ENCODE assay signal across 16 cellular contexts in genomic region chr22:31122196-31122531, GRCh38. TPM values are rescaled to one million over a fixed set of nuclear protein-coding genes. Genes with fewer than 3 reads are reported as not detected.
DNase-seq lines count a peak whose midpoint lies in the region; ATAC-seq, FAIRE-seq and TF ChIP-seq lines count a peak whose summit lies in the region.
"Had no signal": no experiment of that assay in that cellular context is flagged by ENCODE, and none has a peak within 500 bp of the region (broad histone marks: within the 10 kb centered on the region; RNA-seq: fewer than 3 reads in every experiment).

No MANE protein-coding gene starts in this region.

- peaks cover 0 to 18% (median 7%) of the 10 kb centered on the region in 4 experiments; a peak in 6 of 7 replicates for H3K4me1 ChIP-seq in H1 (replicated peaks in 1 of 4; ENCODE audit: control insufficient read depth in 3 of 4, insufficient read depth in 4 of 4, low read length in 3 of 4)
- H3K4me1 ChIP-seq in mucosa of descending colon (ENCODE audit: low read depth): peaks cover 10% of the 10 kb centered on the region
- H3K4me1 ChIP-seq in stomach: peaks cover 8 to 23% (median 19%) of the 10 kb centered on the region in 4 donors

- H3K9ac ChIP-seq in H1 (replicated peaks in 1 of 4; ENCODE audit: extremely low read depth in 1 of 4, low read depth in 3 of 4, low read length in 3 of 4): no peak overlapping the region

- H3K4me3 ChIP-seq in H1 (ENCODE audit: extremely low read depth in 1 of 4, insufficient read depth in 2 of 4, low read depth in 3 of 4, low read length in 4 of 4) (no peak overlapping the region), mucosa of descending colon (no peak overlapping the region), stomach (peak overlapping the region in 2 of 4 donors; percentile 44 to 50)
- H3K4me3 ChIP-seq: MG63 had no signal

- H3K23ac ChIP-seq in H1 (ENCODE audit: insufficient read length): no peak overlapping the region

- CTCF ChIA-PET in H1 (lab: Charles Lee; ENCODE audit: partially characterized antibody): interaction anchor here (0.7 to 2.0 kb wide), 8 partner anchors 9 to 33 kb away, joined by 3 to 10 read pairs (median 3); partner anchors contain the start of gene SELENOM

- WGBS in H1 (ENCODE audit: extremely low coverage in 1 of 2, insufficient coverage in 1 of 2, insufficient read length in 1 of 2, insufficient replicate concordance in 2 of 2, low coverage in 1 of 2, low lambda C conversion rate in 2 of 2, missing lambda C conversion rate in 1 of 2), 2 experiments: 81% methylated on average over 2 of the region's 2 CpGs; no CpG with 5 or more reads in 1 of the 2 experiments
- WGBS in stomach, 5 donors: 49 to 75% (median 54%) methylated on average over 2 of the region's 2 CpGs

- H4K20me1 ChIP-seq in H1 (replicated peaks in 1 of 2; ENCODE audit: control insufficient read depth in 1 of 2, insufficient read depth in 2 of 2, low read length in 2 of 2): no peaks in the 10 kb centered on the region

- no peaks in the 10 kb centered on the region for H3K79me2 ChIP-seq in H1 (ENCODE audit: control insufficient read depth in 1 of 2, insufficient read depth in 2 of 2, low read length in 2 of 2)

- H4K5ac ChIP-seq in H1 (ENCODE audit: insufficient read length, low read depth, low read length): no peak overlapping the region

- H3K27ac ChIP-seq in H1 (ENCODE audit: low read depth, low read length) (no peak overlapping the region), stomach (peak overlapping the region; percentile 44 to 81 (median 74))
- H3K27ac ChIP-seq: HL-60 had no signal

- no peak overlapping the region for H3K14ac ChIP-seq in H1 (ENCODE audit: insufficient read length)

- no peaks in the 10 kb centered on the region for H3K79me1 ChIP-seq in H1 (ENCODE audit: low read depth, low read length)

- no peak overlapping the region for H2AFZ ChIP-seq in H1 (ENCODE audit: low read length)

- H3K4me3 Mint-ChIP-seq in T-helper 17 cell: peak overlapping the region; percentile 49
- H3K4me3 Mint-ChIP-seq: activated naive CD8-positive, alpha-beta T cell; CD4-positive, alpha-beta memory T cell had no signal

- H2BK20ac ChIP-seq in H1 (ENCODE audit: low read length): no peak overlapping the region

- H3K9me3 Mint-ChIP-seq in activated naive CD4-positive, alpha-beta T cell treated with anti-CD3 and anti-CD28 coated beads, Interleukin-2, amount 50 U/mL, for 72 hours: no peaks in the 10 kb centered on the region
- H3K9me3 Mint-ChIP-seq: CD4-positive, alpha-beta memory T cell had no signal

- peaks cover under 1% of the 10 kb centered on the region for H3K4me1 Mint-ChIP-seq in T-helper 17 cell
- H3K4me1 Mint-ChIP-seq: CD4-positive, alpha-beta memory T cell had no signal

- no peak overlapping the region for H3K56ac ChIP-seq in H1 (replicated peaks; ENCODE audit: insufficient read length, low read depth, low read length)

- H3K4me2 ChIP-seq in H1 (ENCODE audit: insufficient read depth in 1 of 2, low read depth in 2 of 2, low read length in 2 of 2): peak overlapping the region in 1 of 2 experiments; percentile 51; a peak in 1 of 4 replicates

- H2BK5ac ChIP-seq in H1 (ENCODE audit: low read depth, low read length): no peak overlapping the region

- H2AK5ac ChIP-seq in H1 (ENCODE audit: low read depth, low read length): 0 out of 2 replicates have a peak overlapping the region, but pooled peaks have one; percentile 75

- H3K9me3 ChIP-seq in T-helper 17 cell (ENCODE audit: control insufficient read depth, low read length, poor library complexity, severe bottlenecking): no peaks in the 10 kb centered on the region
- no peaks in the 10 kb centered on the region for H3K9me3 ChIP-seq in H1 (ENCODE audit: insufficient read depth in 2 of 2, low read depth in 1 of 2, low read length in 1 of 2)
- H3K9me3 ChIP-seq in mucosa of descending colon: no peaks in the 10 kb centered on the region
- no peaks in the 10 kb centered on the region for H3K9me3 ChIP-seq in stomach
- H3K9me3 ChIP-seq: MG63 had no signal

- DNase-seq in T-helper 17 cell (no peak), H1 (ENCODE audit: low read depth in 1 of 2, low spot score in 2 of 2) (no peak), mucosa of descending colon (no peak), stomach (no peak), NCI-H2227 treated with DMSO at 0.1 percent for 48 hours (lab: John Stamatoyannopoulos, UW) (no peak), COLO829 (ENCODE audit: low spot score) (no peak)
- no peak for DNase-seq in activated naive CD4-positive, alpha-beta T cell treated with anti-CD3 and anti-CD28 coated beads, Interleukin-2, amount 50 U/mL, for 72 hours (ENCODE audit: low spot score in 2 of 2)
- DNase-seq: activated CD8-positive, alpha-beta memory T cell treated with anti-CD3 and anti-CD28 coated beads, Interleukin-2, amount 50 U/mL, for 4 hours; CD4-positive, alpha-beta memory T cell; GDM1; MG63; stimulated activated naive CD4-positive, alpha-beta T cell had no signal

- TF ChIP-seq EP300 in H1 (IDR thresholded peaks at IDR 0.05; ENCODE audit: borderline replicate concordance in 1 of 2, low read depth in 2 of 2, low read length in 2 of 2): no peak
- no peak for TF ChIP-seq EP300 in stomach (IDR thresholded peaks at IDR 0.05)

- no peak for FAIRE-seq in H1 (lab: Jason Lieb, UNC)

- no peak overlapping the region for H4K91ac ChIP-seq in H1 (replicated peaks; ENCODE audit: insufficient read length, low read length)

- peak overlapping the region; percentile 62 for H3K27ac Mint-ChIP-seq in T-helper 17 cell
- peak overlapping the region in 1 of 2 donors; percentile 6 for H3K27ac Mint-ChIP-seq in activated naive CD4-positive, alpha-beta T cell treated with anti-CD3 and anti-CD28 coated beads, Interleukin-2, amount 50 U/mL, for 72 hours
- H3K27ac Mint-ChIP-seq: activated naive CD8-positive, alpha-beta T cell had no signal

- no peak for ATAC-seq in T-helper 17 cell
- ATAC-seq in mucosa of descending colon: peak; percentile 60
- no peak for ATAC-seq in activated naive CD4-positive, alpha-beta T cell treated with anti-CD3 and anti-CD28 coated beads, Interleukin-2, amount 50 U/mL, for 72 hours

- TF ChIP-seq CTCF in H1 (IDR thresholded peaks at IDR 0.05; ENCODE audit: control extremely low read depth in 1 of 3, insufficient read depth in 1 of 3, low read depth in 1 of 3, low read length in 3 of 3) (no peak), mucosa of descending colon (IDR thresholded peaks at IDR 0.05) (no peak), stomach (IDR thresholded peaks at IDR 0.05) (no peak)

- H3K27me3 ChIP-seq in H1 (replicated peaks in 1 of 4; ENCODE audit: control insufficient read depth in 3 of 4, extremely low read depth in 1 of 4, insufficient read depth in 3 of 4, low read length in 3 of 4): no peaks in the 10 kb centered on the region; a peak in 1 of 7 replicates
- no peaks in the 10 kb centered on the region for H3K27me3 ChIP-seq in stomach
- H3K27me3 ChIP-seq: MG63 had no signal

- H3K36me3 ChIP-seq in H1 (ENCODE audit: control insufficient read depth in 2 of 4, insufficient read depth in 4 of 4, low read length in 3 of 4) (no peaks in the 10 kb centered on the region), mucosa of descending colon (ENCODE audit: low read depth) (no peaks in the 10 kb centered on the region), stomach (no peaks in the 10 kb centered on the region)
- H3K36me3 ChIP-seq: MG63 had no signal

- no peaks in the 10 kb centered on the region for H3K36me3 Mint-ChIP-seq in T-helper 17 cell (ENCODE audit: low read depth)
- H3K36me3 Mint-ChIP-seq in activated naive CD4-positive, alpha-beta T cell treated with anti-CD3 and anti-CD28 coated beads, Interleukin-2, amount 50 U/mL, for 72 hours: no peaks in the 10 kb centered on the region
- H3K36me3 Mint-ChIP-seq: activated naive CD8-positive, alpha-beta T cell; CD4-positive, alpha-beta memory T cell had no signal

- POLR2A ChIA-PET in H1 (lab: Charles Lee; ENCODE audit: partially characterized antibody): interaction anchor here (0.8 to 1.8 kb wide), 3 partner anchors 13 to 37 kb away, joined by 5 to 9 read pairs (median 5); no protein-coding TSS in a partner anchor

- H3K23me2 ChIP-seq in H1 (ENCODE audit: low read depth, low read length): no peaks in the 10 kb centered on the region; the same call in 1 of the 2 replicates

- no peaks in the 10 kb centered on the region for H3K27me3 Mint-ChIP-seq in T-helper 17 cell
- H3K27me3 Mint-ChIP-seq: activated naive CD8-positive, alpha-beta T cell; CD4-positive, alpha-beta memory T cell had no signal

- intact Hi-C loops in mucosa of descending colon (cut with DNase I, micrococcal nuclease) (no loop called here), stomach (cut with DNase I; ENCODE audit: low total_unique reads) (no loop called here)

- H2BK15ac ChIP-seq in H1 (ENCODE audit: low read length): 0 out of 2 replicates have a peak overlapping the region, but pooled peaks have one; percentile 98

- H3K4ac ChIP-seq in H1 (replicated peaks; ENCODE audit: insufficient read length, low read depth, low read length): no peak overlapping the region

- no peak for TF ChIP-seq RAD21 in H1 (IDR thresholded peaks at IDR 0.05 in 1 of 2, conservative IDR thresholded peaks at IDR 0.05 in 1 of 2; ENCODE audit: low read depth in 2 of 2, low read length in 2 of 2)

- no peak overlapping the region for H2BK120ac ChIP-seq in H1 (replicated peaks; ENCODE audit: low read depth, low read length)

- H4K8ac ChIP-seq in H1 (ENCODE audit: extremely low read depth, insufficient read depth, low read length): no peak overlapping the region

- TF ChIP-seq POLR2A in H1 (IDR thresholded peaks at IDR 0.05; ENCODE audit: control extremely low read depth in 1 of 2, low read depth in 2 of 2, low read length in 2 of 2) (no peak), stomach (IDR thresholded peaks at IDR 0.05) (no peak)

- no peak overlapping the region for H3K18ac ChIP-seq in H1 (ENCODE audit: extremely low read depth, low read length)

- H2BK12ac ChIP-seq in H1 (ENCODE audit: low read depth, low read length): 0 out of 2 replicates have a peak overlapping the region, but pooled peaks have one; percentile 76

RNA-seq across cellular contexts. Expression of gene INPP5J, which starts 0.6 kb away (rescaled TPM):
- total RNA-seq in T-helper 17 cell (under 1 TPM in 1 of 2 donors, not detected in 1; 0.25 TPM), mucosa of descending colon (10 to 100 TPM; 21.3 to 44.0 (median 24.1) TPM), stomach (10 to 100 TPM in 2 of 5 donors, 1 to 10 TPM in 3; 1.8 to 34.4 (median 9.6) TPM)
- total RNA-seq in H1 (2021; fragmentation: NEBNext Ultra II Directional; extraction: Animal tissue kit (Norgen Biotek cat#: 25700)): 6.0 and 6.4 TPM in 2 replicates
- polyA plus RNA-seq in H1 (2011; rRNA removed) (5.4 and 9.1 TPM in 2 replicates), stomach (1 to 10 TPM; 5.5 to 9.5 (median 7.5) TPM)
- polyA plus RNA-seq in H1 (2011; cell fraction: cytosol; rRNA removed): 5.6 TPM
- 14.0 TPM for polyA plus RNA-seq in H1 (2011; cell fraction: nucleus; rRNA removed)
- 3.6 to 6.3 TPM (median 5.3 TPM) in 4 replicates for polyA plus RNA-seq in H1 (2012, experiment 1 of 2)
- 5.1 TPM for polyA plus RNA-seq in H1 (2012, experiment 2 of 2)
- 3.9 TPM for polyA plus RNA-seq in H1 (2013, experiment 1 of 2)
- polyA plus RNA-seq in H1 (2013, experiment 2 of 2): 4.0 TPM
- 2.5 and 2.9 TPM in 2 replicates for polyA minus RNA-seq in H1 (2011; rRNA and poly(A)+ RNA removed)
- polyA minus RNA-seq in H1 (2011; cell fraction: cytosol; rRNA and poly(A)+ RNA removed): 3.7 TPM
- 6.2 TPM for polyA minus RNA-seq in H1 (2011; cell fraction: nucleus; rRNA and poly(A)+ RNA removed)
- under 1 TPM; 0.32 to 0.43 TPM for total RNA-seq in activated naive CD4-positive, alpha-beta T cell treated with anti-CD3 and anti-CD28 coated beads, Interleukin-2, amount 50 U/mL, for 72 hours
- polyA plus RNA-seq: CD4-positive, alpha-beta memory T cell had no signal

RNA-seq across cellular contexts. Expression of gene SELENOM, which starts 14.8 kb away (rescaled TPM):
- total RNA-seq in T-helper 17 cell (10 to 100 TPM; 33.2 to 54.8 TPM), mucosa of descending colon (100 to 1,000 TPM in 1 of 3 donors, 10 to 100 TPM in 2; 22.3 to 286 (median 83.4) TPM), stomach (1,000 to 10,000 TPM in 1 of 5 donors, 100 to 1,000 TPM in 3, 10 to 100 TPM in 1; 59.8 to 1,443 (median 573) TPM)
- total RNA-seq in H1 (2021; fragmentation: NEBNext Ultra II Directional; extraction: Animal tissue kit (Norgen Biotek cat#: 25700)): 21.8 and 22.7 TPM in 2 replicates
- polyA plus RNA-seq in H1 (2011; rRNA removed) (40.0 and 57.2 TPM in 2 replicates), stomach (100 to 1,000 TPM; 243 to 454 (median 300) TPM)
- 33.4 TPM for polyA plus RNA-seq in H1 (2011; cell fraction: cytosol; rRNA removed)
- polyA plus RNA-seq in H1 (2011; cell fraction: nucleus; rRNA removed): 32.8 TPM
- 9.6 to 22.1 TPM (median 16.4 TPM) in 4 replicates for polyA plus RNA-seq in H1 (2012, experiment 1 of 2)
- 28.2 TPM for polyA plus RNA-seq in H1 (2012, experiment 2 of 2)
- polyA plus RNA-seq in H1 (2013, experiment 1 of 2): 50.7 TPM
- polyA plus RNA-seq in H1 (2013, experiment 2 of 2): 50.7 TPM
- polyA minus RNA-seq in H1 (2011; rRNA and poly(A)+ RNA removed): 5.5 and 5.7 TPM in 2 replicates
- polyA minus RNA-seq in H1 (2011; cell fraction: cytosol; rRNA and poly(A)+ RNA removed): 10.1 TPM
- polyA minus RNA-seq in H1 (2011; cell fraction: nucleus; rRNA and poly(A)+ RNA removed): 13.7 TPM
- total RNA-seq in activated naive CD4-positive, alpha-beta T cell treated with anti-CD3 and anti-CD28 coated beads, Interleukin-2, amount 50 U/mL, for 72 hours: 10 to 100 TPM in 1 of 2 donors, 1 to 10 TPM in 1; 7.0 to 10.2 TPM

RNA-seq across cellular contexts. Expression of gene PLA2G3, which starts 18.1 kb away (rescaled TPM):
- not detected for total RNA-seq in T-helper 17 cell
- total RNA-seq in H1 (2021; fragmentation: NEBNext Ultra II Directional; extraction: Animal tissue kit (Norgen Biotek cat#: 25700)): 25.9 and 26.8 TPM in 2 replicates
- polyA plus RNA-seq in H1 (2011; rRNA removed): 18.1 and 19.3 TPM in 2 replicates
- 19.3 TPM for polyA plus RNA-seq in H1 (2011; cell fraction: cytosol; rRNA removed)
- 42.9 TPM for polyA plus RNA-seq in H1 (2011; cell fraction: nucleus; rRNA removed)
- 18.5 to 22.5 TPM (median 22.0 TPM) in 4 replicates for polyA plus RNA-seq in H1 (2012, experiment 1 of 2)
- polyA plus RNA-seq in H1 (2012, experiment 2 of 2): 20.1 TPM
- 40.7 TPM for polyA plus RNA-seq in H1 (2013, experiment 1 of 2)
- 41.4 TPM for polyA plus RNA-seq in H1 (2013, experiment 2 of 2)
- polyA minus RNA-seq in H1 (2011; rRNA and poly(A)+ RNA removed): 10.6 and 14.8 TPM in 2 replicates
- polyA minus RNA-seq in H1 (2011; cell fraction: cytosol; rRNA and poly(A)+ RNA removed): 9.8 TPM
- polyA minus RNA-seq in H1 (2011; cell fraction: nucleus; rRNA and poly(A)+ RNA removed): 12.2 TPM
- total RNA-seq in mucosa of descending colon: under 1 TPM in 1 of 3 donors, not detected in 2; 0.22 TPM
- total RNA-seq in stomach: not detected
- 1 to 10 TPM in 1 of 3 donors, under 1 TPM in 1, not detected in 1; 0.75 to 2.5 TPM for polyA plus RNA-seq in stomach
- total RNA-seq in activated naive CD4-positive, alpha-beta T cell treated with anti-CD3 and anti-CD28 coated beads, Interleukin-2, amount 50 U/mL, for 72 hours: not detected
- total RNA-seq: CD4-positive, alpha-beta memory T cell; H4; mesenteric fat pad had no signal
- polyA plus RNA-seq: CD4-positive, alpha-beta memory T cell had no signal

RNA-seq across cellular contexts. Expression of gene RNF185, which starts 37.8 kb away (rescaled TPM):
- 10 to 100 TPM; 10.5 to 11.2 TPM for total RNA-seq in T-helper 17 cell
- total RNA-seq in H1 (2021; fragmentation: NEBNext Ultra II Directional; extraction: Animal tissue kit (Norgen Biotek cat#: 25700)): 18.0 and 18.4 TPM in 2 replicates
- polyA plus RNA-seq in H1 (2011; rRNA removed): 19.4 and 19.9 TPM in 2 replicates
- polyA plus RNA-seq in H1 (2011; cell fraction: cytosol; rRNA removed): 20.5 TPM
- polyA plus RNA-seq in H1 (2011; cell fraction: nucleus; rRNA removed): 15.8 TPM
- 18.2 to 19.9 TPM (median 18.8 TPM) in 4 replicates for polyA plus RNA-seq in H1 (2012, experiment 1 of 2)
- 20.9 TPM for polyA plus RNA-seq in H1 (2012, experiment 2 of 2)
- polyA plus RNA-seq in H1 (2013, experiment 1 of 2): 13.1 TPM
- 12.9 TPM for polyA plus RNA-seq in H1 (2013, experiment 2 of 2)
- polyA minus RNA-seq in H1 (2011; rRNA and poly(A)+ RNA removed): 21.1 and 25.8 TPM in 2 replicates
- polyA minus RNA-seq in H1 (2011; cell fraction: cytosol; rRNA and poly(A)+ RNA removed): 10.2 TPM
- 6.7 TPM for polyA minus RNA-seq in H1 (2011; cell fraction: nucleus; rRNA and poly(A)+ RNA removed)
- 10 to 100 TPM; 33.8 to 43.1 (median 38.4) TPM for total RNA-seq in mucosa of descending colon
- total RNA-seq in stomach: 10 to 100 TPM in 4 of 5 donors, 1 to 10 TPM in 1; 3.5 to 35.7 (median 24.4) TPM
- 10 to 100 TPM; 18.9 to 25.4 (median 19.2) TPM for polyA plus RNA-seq in stomach
- 10 to 100 TPM; 14.5 to 23.9 TPM for total RNA-seq in activated naive CD4-positive, alpha-beta T cell treated with anti-CD3 and anti-CD28 coated beads, Interleukin-2, amount 50 U/mL, for 72 hours

RNA-seq across cellular contexts. Expression of gene SMTN, which starts 41.0 kb away (rescaled TPM):
- 1 to 10 TPM; 1.8 to 4.9 TPM for total RNA-seq in T-helper 17 cell
- total RNA-seq in H1 (2021; fragmentation: NEBNext Ultra II Directional; extraction: Animal tissue kit (Norgen Biotek cat#: 25700)): 20.8 and 26.5 TPM in 2 replicates
- 12.3 and 27.6 TPM in 2 replicates for polyA plus RNA-seq in H1 (2011; rRNA removed)
- polyA plus RNA-seq in H1 (2011; cell fraction: cytosol; rRNA removed): 9.2 TPM
- polyA plus RNA-seq in H1 (2011; cell fraction: nucleus; rRNA removed): 31.0 TPM
- 6.7 to 15.9 TPM (median 13.8 TPM) in 4 replicates for polyA plus RNA-seq in H1 (2012, experiment 1 of 2)
- 8.5 TPM for polyA plus RNA-seq in H1 (2012, experiment 2 of 2)
- polyA plus RNA-seq in H1 (2013, experiment 1 of 2): 17.8 TPM
- 16.7 TPM for polyA plus RNA-seq in H1 (2013, experiment 2 of 2)
- 4.6 and 9.1 TPM in 2 replicates for polyA minus RNA-seq in H1 (2011; rRNA and poly(A)+ RNA removed)
- polyA minus RNA-seq in H1 (2011; cell fraction: cytosol; rRNA and poly(A)+ RNA removed): 13.0 TPM
- polyA minus RNA-seq in H1 (2011; cell fraction: nucleus; rRNA and poly(A)+ RNA removed): 10.4 TPM
- total RNA-seq in mucosa of descending colon: 100 to 1,000 TPM in 2 of 3 donors, 10 to 100 TPM in 1; 63.6 to 799 (median 104) TPM
- total RNA-seq in stomach: 100 to 1,000 TPM; 120 to 607 (median 406) TPM
- 100 to 1,000 TPM in 1 of 3 donors, 10 to 100 TPM in 2; 51.5 to 424 (median 78.5) TPM for polyA plus RNA-seq in stomach
- total RNA-seq in activated naive CD4-positive, alpha-beta T cell treated with anti-CD3 and anti-CD28 coated beads, Interleukin-2, amount 50 U/mL, for 72 hours: 100 to 1,000 TPM in 1 of 2 donors, 10 to 100 TPM in 1; 32.5 to 128 TPM

Comparison
In these comparisons a context has a peak if more than half of its experiments do, and no peak if none do; other contexts are left out.
1. RNA of gene PLA2G3, which starts 18.1 kb away (total RNA-seq): 25.9 to 26.8 TPM in H1; 0.22 TPM in mucosa of descending colon, not detected in T-helper 17 cell, not detected in stomach and not detected in activated naive CD4-positive, alpha-beta T cell treated with anti-CD3 and anti-CD28 coated beads, Interleukin-2, amount 50 U/mL, for 72 hours; every median in the first group is over 10 times any median in the second.